Comparison of ENCODE assay signal across 12 cellular contexts in genomic region chr9:22416692-22417060, GRCh38. TPM values are rescaled to one million over a fixed set of nuclear protein-coding genes. Genes with fewer than 3 reads are reported as not detected.
DNase-seq lines count a peak whose midpoint lies in the region; TF ChIP-seq lines count a peak whose summit lies in the region.
"Had no signal": no experiment of that assay in that cellular context is flagged by ENCODE, and none has a peak within 500 bp of the region (broad histone marks: within the 10 kb centered on the region; RNA-seq: fewer than 3 reads in every experiment).

No MANE protein-coding gene starts in this region.

- no peak overlapping the region for H4K8ac ChIP-seq in mesendoderm (ENCODE audit: low read depth, low read length)

- no peak overlapping the region for H2BK15ac ChIP-seq in mesendoderm (replicated peaks; ENCODE audit: low read depth)

- H3K79me2 ChIP-seq in mesendoderm (ENCODE audit: control insufficient read depth, insufficient read depth, low read length) = no peaks in the 10 kb centered on the region

- H3K36me3 ChIP-seq in HUES48 (ENCODE audit: control insufficient read depth, insufficient read depth, low read length) (no peaks in the 10 kb centered on the region), mesendoderm (ENCODE audit: control insufficient read depth, insufficient read depth, low read length) (no peaks in the 10 kb centered on the region)
- H3K36me3 ChIP-seq: heart right ventricle, spleen had no signal

- no peak overlapping the region for H3K18ac ChIP-seq in mesendoderm (ENCODE audit: low read length)

- H4K5ac ChIP-seq in mesendoderm (ENCODE audit: low read length) = no peak overlapping the region

- H3K4me1 ChIP-seq in HUES48 (ENCODE audit: control insufficient read depth, insufficient read depth, low read length) (peaks cover 7% of the 10 kb centered on the region), mesendoderm (ENCODE audit: control insufficient read depth, low read depth, low read length) (no peaks in the 10 kb centered on the region)
- H3K4me1 ChIP-seq: heart right ventricle, spleen had no signal

- no peak overlapping the region for H3K56ac ChIP-seq in mesendoderm (ENCODE audit: low read length)

- no peak overlapping the region for H3K4ac ChIP-seq in mesendoderm (ENCODE audit: low read depth, low read length)

- H3K23ac ChIP-seq in mesendoderm (ENCODE audit: low read length) = no peak overlapping the region

- H3K27ac ChIP-seq in HUES48 (ENCODE audit: low read depth, low read length) (peak overlapping the region; percentile 5), mesendoderm (ENCODE audit: low read depth, low read length) (no peak overlapping the region)
- H3K27ac ChIP-seq: heart right ventricle, spleen had no signal

- H3K79me1 ChIP-seq in mesendoderm (ENCODE audit: low read length) = no peaks in the 10 kb centered on the region

- no peak overlapping the region for H3K9ac ChIP-seq in HUES48 (ENCODE audit: low read depth, low read length)
- no peak overlapping the region for H3K9ac ChIP-seq in mesendoderm (ENCODE audit: low read length)

- no peaks in the 10 kb centered on the region for H3K9me3 ChIP-seq in HUES48 (ENCODE audit: control insufficient read depth, insufficient read depth, low read length)

- H2BK120ac ChIP-seq in mesendoderm (ENCODE audit: low read depth, low read length) = no peak overlapping the region

- in situ Hi-C loops in astrocyte of the spinal cord (cut with HindIII; ENCODE audit: low sequenced_read_pairs) = no loop called here

- no peak overlapping the region for H3K4me2 ChIP-seq in mesendoderm (ENCODE audit: low read length)

- DNase-seq in A172 (ENCODE audit: low spot score) (peak; percentile 17), astrocyte of the spinal cord (ENCODE audit: low read depth, low spot score) (peak; percentile 15), mesendoderm (peak; percentile 51), NCI-H1092 treated with DMSO at 0.1 percent for 48 hours (lab: John Stamatoyannopoulos, UW) (no peak), NOMO-1 (lab: John Stamatoyannopoulos, UW; ENCODE audit: unreplicated experiment in 2 of 2) (no peak), NCI-H146 treated with DMSO at 0.1 percent for 48 hours (lab: John Stamatoyannopoulos, UW; ENCODE audit: unreplicated experiment) (no peak)
- no peak for DNase-seq in NK-92 treated with Interleukin-12 subunit alpha and Interleukin-12 subunit beta, amount 100 ng/mL, for 24 hours (lab: John Stamatoyannopoulos, UW)
- DNase-seq: ACHN; activated naive CD4-positive, alpha-beta T cell treated with Interleukin-2 at 50 U/mL for 16 hours; heart right ventricle; spleen had no signal

- H2AK5ac ChIP-seq in mesendoderm (ENCODE audit: low read length) = no peak overlapping the region

- H3K27me3 ChIP-seq in HUES48 (ENCODE audit: control insufficient read depth, insufficient read depth, low read length) = no peaks in the 10 kb centered on the region
- no peaks in the 10 kb centered on the region for H3K27me3 ChIP-seq in mesendoderm (ENCODE audit: insufficient read depth, low read length, poor library complexity)
- H3K27me3 ChIP-seq: heart right ventricle, spleen had no signal

- H3K4me3 ChIP-seq in HUES48 (ENCODE audit: low read depth, low read length) (no peak overlapping the region), astrocyte of the spinal cord (ENCODE audit: low read depth, low read length) (no peak overlapping the region), mesendoderm (ENCODE audit: low read length) (no peak overlapping the region)
- H3K4me3 ChIP-seq: heart right ventricle, spleen had no signal

- no CpG with 5 or more reads among the region's 1 CpG for WGBS in mesendoderm (ENCODE audit: extremely low coverage, insufficient coverage, low lambda C conversion rate)

- H2BK5ac ChIP-seq in mesendoderm (ENCODE audit: low read length) = no peak overlapping the region

- no peak for TF ChIP-seq CTCF in astrocyte of the spinal cord (IDR thresholded peaks at IDR 0.05; ENCODE audit: low read depth, low read length)

RNA-seq across cellular contexts. Expression of gene DMRTA1, which starts 29.9 kb away (rescaled TPM):
- 0.88 and 2.3 TPM in 2 replicates for total RNA-seq in A172 (2014; rRNA removed; shearing (Covaris generic))
- polyA plus RNA-seq in mesendoderm (2013, experiment 1 of 2) = 3.0 TPM
- 3.0 TPM for polyA plus RNA-seq in mesendoderm (2013, experiment 2 of 2)

Comparison
In these comparisons a context has a peak if more than half of its experiments do, and no peak if none do; other contexts are left out.
1. DNase-seq: peak in A172 (single experiment), astrocyte of the spinal cord (single experiment) and mesendoderm (single experiment); none in NK-92 treated with Interleukin-12 subunit alpha and Interleukin-12 subunit beta, amount 100 ng/mL, for 24 hours (single experiment), NCI-H1092 treated with DMSO at 0.1 percent for 48 hours (single experiment), NOMO-1 (0 of 2) and NCI-H146 treated with DMSO at 0.1 percent for 48 hours (single experiment).